ENCODE assay signal across 12 cellular contexts in genomic region chr1:172255223-172255560, GRCh38.
DNase-seq lines count a peak whose midpoint lies in the region; ATAC-seq, FAIRE-seq and TF ChIP-seq lines count a peak whose summit lies in the region.
"Had no signal": no experiment of that assay in that cellular context is flagged by ENCODE, and none has a peak within 500 bp of the region (broad histone marks: within the 10 kb centered on the region; RNA-seq: fewer than 3 reads in every experiment).

No MANE protein-coding gene starts in this region.

- TF ChIP-seq POLR2A in A549 (IDR thresholded peaks at IDR 0.05; ENCODE audit: low read length), result no peak

- peaks cover 23% of the 10 kb centered on the region for H3K4me1 Mint-ChIP-seq in activated CD4-positive, alpha-beta memory T cell treated with anti-CD3 and anti-CD28 coated beads for 36 hours (ENCODE audit: low read depth)

- ATAC-seq in A549, result peak; percentile 81 to 94
- no peak for ATAC-seq in GM21786 (IDR thresholded peaks at IDR 0.05; ENCODE audit: unreplicated experiment)
- ATAC-seq: right cardiac atrium had no signal

- no peaks in the 10 kb centered on the region for H3K9me2 ChIP-seq in hepatocyte (replicated peaks; ENCODE audit: insufficient read depth)

- DNase-seq in A549 (ENCODE audit: low read depth in 1 of 2, low spot score in 1 of 2), result peak; percentile 8 to 63
- DNase-seq in activated CD4-positive, alpha-beta memory T cell treated with anti-CD3 and anti-CD28 coated beads for 36 hours, result no peak
- DNase-seq in kidney tubule cell (ENCODE audit: low spot score), result peak; percentile 90
- no peak for DNase-seq in NCI-H187 treated with DMSO at 0.1 percent for 48 hours (lab: John Stamatoyannopoulos, UW)
- no peak for DNase-seq in cardiac septum (ENCODE audit: low spot score)
- DNase-seq in hepatocyte (ENCODE audit: low spot score), result no peak
- DNase-seq: NCI-H1092 treated with DMSO at 0.1 percent for 48 hours, NCI-H748 treated with DMSO at 0.1 percent for 48 hours, right cardiac atrium, upper lobe of left lung had no signal

- peak overlapping the region; percentile 50 for H3K27ac Mint-ChIP-seq in activated CD4-positive, alpha-beta memory T cell treated with anti-CD3 and anti-CD28 coated beads for 36 hours

- H3K27me3 ChIP-seq in HUES48 (ENCODE audit: control insufficient read depth, insufficient read depth, low read length) (no peaks in the 10 kb centered on the region), hepatocyte (no peaks in the 10 kb centered on the region)
- H3K27me3 ChIP-seq: upper lobe of left lung had no signal

- TF ChIP-seq CTCF in A549 (IDR thresholded peaks at IDR 0.05), result no peak
- TF ChIP-seq CTCF in hepatocyte (IDR thresholded peaks at IDR 0.05; ENCODE audit: poor library complexity), result no peak

- no peaks in the 10 kb centered on the region for H3K9me3 ChIP-seq in A549
- no peaks in the 10 kb centered on the region for H3K9me3 ChIP-seq in HUES48 (ENCODE audit: control insufficient read depth, insufficient read depth, low read length)
- H3K9me3 ChIP-seq in hepatocyte (ENCODE audit: low read depth), result peaks cover 5% of the 10 kb centered on the region

- no peak overlapping the region for H3K9ac ChIP-seq in HUES48 (ENCODE audit: low read depth, low read length)

- peaks cover 5% of the 10 kb centered on the region for H3K36me3 Mint-ChIP-seq in activated CD4-positive, alpha-beta memory T cell treated with anti-CD3 and anti-CD28 coated beads for 36 hours

- H3K27ac ChIP-seq in A549 (peak overlapping the region; percentile 62 to 79), HUES48 (ENCODE audit: low read depth, low read length) (peak overlapping the region; percentile 8), hepatocyte (no peak overlapping the region)

- no peak overlapping the region for H2AFZ ChIP-seq in hepatocyte

- H3K36me3 ChIP-seq in HUES48 (ENCODE audit: control insufficient read depth, insufficient read depth, low read length) (no peaks in the 10 kb centered on the region), hepatocyte (replicated peaks; ENCODE audit: insufficient read depth, low read depth) (no peaks in the 10 kb centered on the region)
- H3K36me3 ChIP-seq: upper lobe of left lung had no signal

- TF ChIP-seq RAD21 in A549 (conservative IDR thresholded peaks at IDR 0.05 in 1 of 2, IDR thresholded peaks at IDR 0.05 in 1 of 2), result no peak

- no peaks in the 10 kb centered on the region for H3K79me2 ChIP-seq in hepatocyte

- peaks cover 27% of the 10 kb centered on the region for H3K4me1 ChIP-seq in A549
- peaks cover 15% of the 10 kb centered on the region; the same call in 1 of the 2 replicates for H3K4me1 ChIP-seq in HUES48 (ENCODE audit: control insufficient read depth, insufficient read depth, low read length)
- H3K4me1 ChIP-seq in hepatocyte (ENCODE audit: insufficient read depth), result no peaks in the 10 kb centered on the region
- H3K4me1 ChIP-seq: upper lobe of left lung had no signal

- intact Hi-C loops in activated CD4-positive, alpha-beta memory T cell treated with anti-CD3 and anti-CD28 coated beads for 36 hours (cut with micrococcal nuclease), result no loop called here
- intact Hi-C loops in cardiac septum (cut with DNase I), result no loop called here

- H3K4me2 ChIP-seq in A549, result peak overlapping the region; percentile 51
- no peak overlapping the region for H3K4me2 ChIP-seq in hepatocyte

- CTCF ChIA-PET in A549 (lab: Yijun Ruan, JAX), result interaction anchor here (1.1 to 2.4 kb wide), 3 partner anchors 14 to 165 kb away, joined by 3 to 11 read pairs (median 3); no protein-coding TSS in a partner anchor
- CTCF ChIA-PET in activated CD4-positive, alpha-beta memory T cell treated with anti-CD3 and anti-CD28 coated beads for 36 hours (lab: Charles Lee), result no interaction called here

- FAIRE-seq in A549 (lab: Jason Lieb, UNC), result no peak

- no peak overlapping the region for H3K4me3 Mint-ChIP-seq in activated CD4-positive, alpha-beta memory T cell treated with anti-CD3 and anti-CD28 coated beads for 36 hours

- no peaks in the 10 kb centered on the region for H3K27me3 Mint-ChIP-seq in activated CD4-positive, alpha-beta memory T cell treated with anti-CD3 and anti-CD28 coated beads for 36 hours

- no peaks in the 10 kb centered on the region for H4K20me1 ChIP-seq in hepatocyte (ENCODE audit: insufficient read depth, poor library complexity, severe bottlenecking)

- POLR2A ChIA-PET in A549 (lab: Yijun Ruan, JAX), result interaction anchor here (0.8 to 2.1 kb wide), 5 partner anchors 15 to 104 kb away, joined by 3 to 16 read pairs (median 3); no protein-coding TSS in a partner anchor
- POLR2A ChIA-PET in activated CD4-positive, alpha-beta memory T cell treated with anti-CD3 and anti-CD28 coated beads for 36 hours (lab: Charles Lee), result no interaction called here

- no peak for TF ChIP-seq EP300 in A549 (IDR thresholded peaks at IDR 0.05)

- H3K9me3 Mint-ChIP-seq in activated CD4-positive, alpha-beta memory T cell treated with anti-CD3 and anti-CD28 coated beads for 36 hours, result peaks cover 9% of the 10 kb centered on the region

- H3K4me3 ChIP-seq in A549, result no peak overlapping the region
- no peak overlapping the region for H3K4me3 ChIP-seq in HUES48 (ENCODE audit: low read depth, low read length)
- no peak overlapping the region for H3K4me3 ChIP-seq in hepatocyte
- H3K4me3 ChIP-seq: upper lobe of left lung had no signal

TF ChIP-seq in A549, 52 proteins besides CTCF, POLR2A, EP300 and RAD21:
- TF ChIP-seq EHF (CRISPR knock-in tag; IDR thresholded peaks at IDR 0.05), result no peak
- TF ChIP-seq JUN (IDR thresholded peaks at IDR 0.05), result peak in 1 of 2 experiments; percentile 10; a peak in 1 of 5 replicates
- TF ChIP-seq CBX2 (IDR thresholded peaks at IDR 0.05; ENCODE audit: borderline replicate concordance, low read depth), result no peak

Comparison
In these comparisons a context has a peak if more than half of its experiments do, and no peak if none do; other contexts are left out.
1. DNase-seq: peak in A549 (2 of 2) and kidney tubule cell (single experiment); none in activated CD4-positive, alpha-beta memory T cell treated with anti-CD3 and anti-CD28 coated beads for 36 hours (single experiment), NCI-H187 treated with DMSO at 0.1 percent for 48 hours (single experiment), cardiac septum (single experiment) and hepatocyte (single experiment).